6 cellular contexts compared by ENCODE assay signal in genomic region chr16:67104061-67104460, GRCh38. TPM values are rescaled to one million over a fixed set of nuclear protein-coding genes. Genes with fewer than 3 reads are reported as not detected.
DNase-seq lines count a peak whose midpoint lies in the region; ATAC-seq lines count a peak whose summit lies in the region.

No MANE protein-coding gene starts in this region.

- ATAC-seq in GM21529 (IDR thresholded peaks at IDR 0.05; ENCODE audit: unreplicated experiment), result no peak
- no peak for ATAC-seq in HG03378 (IDR thresholded peaks at IDR 0.05; ENCODE audit: unreplicated experiment)

- in situ Hi-C loops in G401 (cut with HindIII; ENCODE audit: low sequenced_read_pairs) (no loop called here), SK-MEL-5 (cut with HindIII; ENCODE audit: low pct_unique_long_range_greater_than_20kb, low sequenced_read_pairs) (no loop called here)

- DNase-seq in G401 (ENCODE audit: low spot score) (peak; percentile 16), SK-MEL-5 (ENCODE audit: low read depth, low spot score) (peak; percentile 70), kidney glomerular epithelial cell (lab: John Stamatoyannopoulos, UW) (peak; percentile 19), NCI-H1436 (lab: John Stamatoyannopoulos, UW) (no peak)

RNA-seq across cellular contexts. Expression of gene PHAF1, which starts 5.7 kb away (rescaled TPM):
- total RNA-seq in G401 (2014; rRNA removed; shearing (Covaris generic)), result 35.3 and 40.9 TPM in 2 replicates
- 17.1 and 18.8 TPM in 2 replicates for total RNA-seq in SK-MEL-5 (2014; rRNA removed; shearing (Covaris generic))
- 16.7 and 24.4 TPM in 2 replicates for polyA plus RNA-seq in SK-MEL-5 (2015; cell fraction: cytosol; rRNA removed)
- 33.6 and 40.9 TPM in 2 replicates for polyA plus RNA-seq in SK-MEL-5 (2015; cell fraction: nucleus; rRNA removed)

RNA-seq across cellular contexts. Expression of gene B3GNT9, which starts 46.7 kb away (rescaled TPM):
- 0.55 TPM in 1 of 2 replicates, not detected in the other for total RNA-seq in G401 (2014; rRNA removed; shearing (Covaris generic))
- 0.92 and 2.0 TPM in 2 replicates for total RNA-seq in SK-MEL-5 (2014; rRNA removed; shearing (Covaris generic))
- 2.0 and 2.8 TPM in 2 replicates for polyA plus RNA-seq in SK-MEL-5 (2015; cell fraction: cytosol; rRNA removed)
- 2.7 and 2.9 TPM in 2 replicates for polyA plus RNA-seq in SK-MEL-5 (2015; cell fraction: nucleus; rRNA removed)

RNA-seq across cellular contexts. Expression of gene TRADD, which starts 55.6 kb away (rescaled TPM):
- total RNA-seq in G401 (2014; rRNA removed; shearing (Covaris generic)), result 8.8 and 15.4 TPM in 2 replicates
- total RNA-seq in SK-MEL-5 (2014; rRNA removed; shearing (Covaris generic)), result 18.3 and 21.1 TPM in 2 replicates
- polyA plus RNA-seq in SK-MEL-5 (2015; cell fraction: cytosol; rRNA removed), result 18.1 and 18.3 TPM in 2 replicates
- 38.5 and 58.4 TPM in 2 replicates for polyA plus RNA-seq in SK-MEL-5 (2015; cell fraction: nucleus; rRNA removed)

RNA-seq across cellular contexts. Expression of gene FBXL8, which starts 55.7 kb away (rescaled TPM):
- 8.2 and 10.4 TPM in 2 replicates for total RNA-seq in G401 (2014; rRNA removed; shearing (Covaris generic))
- 5.1 and 6.4 TPM in 2 replicates for total RNA-seq in SK-MEL-5 (2014; rRNA removed; shearing (Covaris generic))
- polyA plus RNA-seq in SK-MEL-5 (2015; cell fraction: cytosol; rRNA removed), result 3.8 and 5.0 TPM in 2 replicates
- 164 and 185 TPM in 2 replicates for polyA plus RNA-seq in SK-MEL-5 (2015; cell fraction: nucleus; rRNA removed)
